ENCODE assay signal across 10 cellular contexts in genomic region chr11:45929486-45930030, GRCh38. TPM values are rescaled to one million over a fixed set of nuclear protein-coding genes. Genes with fewer than 3 reads are reported as not detected.
A peak's percentile ranks its signal among the peaks of the same experiment; 100 is the strongest.
DNase-seq lines count a peak whose midpoint lies in the region; ATAC-seq and TF ChIP-seq lines count a peak whose summit lies in the region.
"Had no signal": no experiment of that assay in that cellular context is flagged by ENCODE, and none has a peak within 500 bp of the region (broad histone marks: within the 10 kb centered on the region; RNA-seq: fewer than 3 reads in every experiment).

No MANE protein-coding gene starts in this region.

- peak; percentile 23 for DNase-seq in EH (ENCODE audit: low read depth)
- no peak for DNase-seq in left lung
- no peak for DNase-seq in glomerular visceral epithelial cell (ENCODE audit: extremely low spot score)
- DNase-seq in GF-D8 (lab: John Stamatoyannopoulos, UW), result no peak
- no peak for DNase-seq in D341Med (ENCODE audit: low spot score)
- DNase-seq in NCI-H2107 treated with DMSO at 0.1 percent for 48 hours (lab: John Stamatoyannopoulos, UW; ENCODE audit: unreplicated experiment), result no peak
- DNase-seq: midbrain had no signal

- H3K79me2 ChIP-seq in OCI-LY1 (ENCODE audit: insufficient read depth, low read length), result no peaks in the 10 kb centered on the region

- peaks cover 56% of the 10 kb centered on the region for H3K4me1 ChIP-seq in OCI-LY1 (ENCODE audit: insufficient read depth, low read length, severe bottlenecking)
- H3K4me1 ChIP-seq in left lung, result peaks cover 0 to 22% of the 10 kb centered on the region in 2 donors

- H3F3A ChIP-seq in OCI-LY1 (ENCODE audit: insufficient read depth, low read length), result no peaks in the 10 kb centered on the region

- peak overlapping the region; percentile 39; the same call in 1 of the 2 replicates for H3K9ac ChIP-seq in OCI-LY1 (ENCODE audit: low read length)

- peak overlapping the region; percentile 86 for H3K27ac ChIP-seq in OCI-LY1 (ENCODE audit: low read depth, low read length, poor library complexity, severe bottlenecking)
- H3K27ac ChIP-seq in left lung, result peak overlapping the region in 1 of 2 donors; percentile 23

- no peaks in the 10 kb centered on the region for H4K20me1 ChIP-seq in OCI-LY1 (ENCODE audit: insufficient read depth, low read length)

- H3K4me3 ChIP-seq in OCI-LY1 (ENCODE audit: low read depth, low read length, poor library complexity, severe bottlenecking), result peak overlapping the region; percentile 39
- H3K4me3 ChIP-seq in left lung, result no peak overlapping the region
- H3K4me3 ChIP-seq: dorsolateral prefrontal cortex had no signal

- H3K27me3 ChIP-seq in OCI-LY1 (ENCODE audit: insufficient read depth, low read length) (no peaks in the 10 kb centered on the region; the same call in 1 of the 2 replicates), left lung (peaks cover 0 to 14% of the 10 kb centered on the region in 2 donors)
- H3K27me3 ChIP-seq: dorsolateral prefrontal cortex had no signal

- H3K9me3 ChIP-seq in OCI-LY1 (ENCODE audit: low read length) (no peaks in the 10 kb centered on the region), left lung (no peaks in the 10 kb centered on the region)

- no peaks in the 10 kb centered on the region for H3K9me2 ChIP-seq in OCI-LY1 (ENCODE audit: low read depth, low read length)

- intact Hi-C loops in left lung (cut with DNase I), result no loop called here

- no peak for TF ChIP-seq CTCF in OCI-LY1 (IDR thresholded peaks at IDR 0.05; ENCODE audit: low read length)
- TF ChIP-seq CTCF in left lung (IDR thresholded peaks at IDR 0.05), result no peak

- H3K4me2 ChIP-seq in OCI-LY1 (ENCODE audit: low read length), result peak overlapping the region; percentile 58

- no peak overlapping the region for H2AFZ ChIP-seq in OCI-LY1 (ENCODE audit: low read length)

- ATAC-seq in GM21529 (IDR thresholded peaks at IDR 0.05; ENCODE audit: unreplicated experiment), result peak; percentile 9
- peak; percentile 39 for ATAC-seq in left lung

- H3K36me3 ChIP-seq in OCI-LY1 (ENCODE audit: insufficient read depth, low read length) (peaks cover 18% of the 10 kb centered on the region), left lung (peaks cover 0 to 39% of the 10 kb centered on the region in 2 donors)

RNA-seq across cellular contexts. Expression of gene LARGE2, which starts 7.1 kb away (rescaled TPM):
- 10 to 100 TPM in 1 of 2 donors, 1 to 10 TPM in 1; 7.5 to 12.7 TPM for total RNA-seq in left lung

RNA-seq across cellular contexts. Expression of gene PEX16, which starts 11.9 kb away (rescaled TPM):
- 10 to 100 TPM; 19.6 to 23.4 TPM for total RNA-seq in left lung

RNA-seq across cellular contexts. Expression of gene FREY1, which starts 22.5 kb away (rescaled TPM):
- total RNA-seq in left lung, result under 1 TPM; 0.35 to 0.89 TPM

RNA-seq across cellular contexts. Expression of gene MAPK8IP1, which starts 44.1 kb away (rescaled TPM):
- total RNA-seq in left lung, result 1 to 10 TPM; 6.9 to 8.7 TPM
